Comparison of ENCODE assay signal across 21 cellular contexts in the genomic region with DNA sequence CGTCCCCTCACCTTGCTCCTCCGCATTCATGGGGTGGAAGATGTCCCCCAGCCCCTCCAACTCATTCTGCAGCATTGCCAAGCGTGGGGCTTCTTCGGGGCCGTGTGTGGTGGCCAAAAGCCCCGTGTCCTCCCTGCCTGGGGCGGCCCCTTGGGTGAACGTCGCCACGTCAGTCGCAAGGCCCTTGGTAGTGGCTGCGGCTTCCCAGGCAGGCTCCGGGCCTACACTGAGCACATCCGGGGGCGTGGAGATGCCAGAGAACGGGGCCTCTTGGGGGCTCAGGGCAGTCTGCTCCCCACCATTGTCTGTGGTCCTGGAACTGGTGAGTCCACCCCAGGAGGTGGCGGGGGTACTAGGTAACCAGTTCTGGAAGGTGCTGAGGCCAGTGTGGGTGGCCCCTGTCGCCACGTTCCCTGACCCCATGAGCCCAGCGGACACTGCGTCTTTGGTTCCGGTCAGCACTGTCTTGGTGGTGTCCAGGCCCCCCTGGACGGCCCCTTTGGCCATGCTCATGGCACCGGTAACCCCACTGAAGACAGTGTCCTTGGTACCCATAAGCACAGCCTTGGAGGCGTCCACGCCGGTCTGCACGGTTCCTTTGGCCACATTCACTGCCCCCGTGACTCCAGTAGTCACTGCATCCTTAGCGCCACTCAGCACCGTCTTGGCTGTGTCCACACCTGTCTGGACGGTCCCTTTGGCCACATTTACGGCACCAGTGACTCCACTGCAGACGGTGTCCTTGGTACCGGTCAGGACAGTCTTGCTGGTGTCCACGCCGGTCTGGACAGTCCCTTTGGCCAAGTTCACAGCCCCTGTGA. TPM values are rescaled to one million over a fixed set of nuclear protein-coding genes. Genes with fewer than 3 reads are reported as not detected.
"Had no signal": no experiment of that assay in that cellular context is flagged by ENCODE, and none has a peak within 500 bp of the region (broad histone marks: within the 10 kb centered on the region; RNA-seq: fewer than 3 reads in every experiment).

No MANE protein-coding gene starts in this region.

- H3K4me1 ChIP-seq: esophagus squamous epithelium, lower lobe of right lung, neural progenitor cell had no signal

- H2AFZ ChIP-seq: neural progenitor cell had no signal

- H3K4me2 ChIP-seq: neural progenitor cell had no signal

- DNase-seq: activated B cell treated with CpG ODN at 0.5 μM for 24 hours; activated CD4-positive, alpha-beta T cell treated with anti-CD3 and anti-CD28 coated beads for 48 hours; activated CD8-positive, alpha-beta memory T cell treated with anti-CD3 and anti-CD28 coated beads, Interleukin-2, amount 50 U/mL, for 4 hours; activated CD8-positive, alpha-beta T cell treated with anti-CD3 and anti-CD28 coated beads for 36 hours; activated effector memory CD4-positive, alpha-beta T cell treated with anti-CD3 and anti-CD28 coated beads, Interleukin-2, amount 50 U/mL, for 16 hours; activated T-cell treated with anti-CD3 and anti-CD28 coated beads, Interleukin-2, amount 50 U/mL, for 48 hours; amygdala; esophagus squamous epithelium; glutamatergic neuron; kidney glomerular epithelial cell; lower lobe of right lung; SW 1271 had no signal

- H3K27ac ChIP-seq: coronary artery, esophagus squamous epithelium, lower lobe of right lung, neural progenitor cell, ovary had no signal

- H3K4me3 Mint-ChIP-seq: activated B cell treated with CpG ODN at 0.5 μM for 24 hours; activated CD8-positive, alpha-beta T cell treated with anti-CD3 and anti-CD28 coated beads for 36 hours; activated naive CD8-positive, alpha-beta T cell; brain; central memory CD8-positive, alpha-beta T cell; neural progenitor cell had no signal

- H3K9ac ChIP-seq: neural progenitor cell had no signal

- H3K9me3 Mint-ChIP-seq: activated B cell treated with CpG ODN at 0.5 μM for 24 hours; activated CD8-positive, alpha-beta T cell treated with anti-CD3 and anti-CD28 coated beads for 36 hours; brain; central memory CD8-positive, alpha-beta T cell; neural progenitor cell had no signal

- H3K4me1 Mint-ChIP-seq: activated B cell treated with CpG ODN at 0.5 μM for 24 hours, brain, neural progenitor cell had no signal

- H3K9me3 ChIP-seq: esophagus squamous epithelium, lower lobe of right lung, ovary had no signal

- H3K27ac Mint-ChIP-seq: activated B cell treated with CpG ODN at 0.5 μM for 24 hours; activated CD8-positive, alpha-beta T cell treated with anti-CD3 and anti-CD28 coated beads for 36 hours; activated naive CD8-positive, alpha-beta T cell; brain; neural progenitor cell had no signal

- ATAC-seq: activated CD8-positive, alpha-beta T cell treated with anti-CD3 and anti-CD28 coated beads for 36 hours had no signal

- H3K27me3 Mint-ChIP-seq: activated CD8-positive, alpha-beta T cell treated with anti-CD3 and anti-CD28 coated beads for 36 hours; activated naive CD8-positive, alpha-beta T cell; brain; central memory CD8-positive, alpha-beta T cell had no signal

- H3K4me3 ChIP-seq: coronary artery, esophagus squamous epithelium, lower lobe of right lung, neural progenitor cell, ovary, skin epidermis had no signal

- H3K36me3 ChIP-seq: lower lobe of right lung, neural progenitor cell, ovary had no signal

- H3K27me3 ChIP-seq: esophagus squamous epithelium, ovary had no signal

RNA-seq across cellular contexts. Expression of gene PLIN4, which starts 7.6 kb away (rescaled TPM):
- total RNA-seq: activated B cell treated with CpG ODN at 0.5 μM for 24 hours; T-helper 2 cell treated with Interferon-gamma antibody and Interleukin-4, amounts not matched to agents 100 ng/mL and 5 ng/mL, for 36 hours had no signal

RNA-seq across cellular contexts. Expression of gene PLIN5, which starts 24.4 kb away (rescaled TPM):
- total RNA-seq: fibroblast of villous mesenchyme; T-helper 2 cell treated with Interferon-gamma antibody and Interleukin-4, amounts not matched to agents 100 ng/mL and 5 ng/mL, for 36 hours had no signal

RNA-seq across cellular contexts. Expression of gene LRG1, which starts 29.2 kb away (rescaled TPM):
- total RNA-seq: fibroblast of villous mesenchyme had no signal

RNA-seq across cellular contexts. Expression of gene SEMA6B, which starts 48.8 kb away (rescaled TPM):
- total RNA-seq: activated CD8-positive, alpha-beta T cell treated with anti-CD3 and anti-CD28 coated beads for 36 hours; T-helper 2 cell treated with Interferon-gamma antibody and Interleukin-4, amounts not matched to agents 100 ng/mL and 5 ng/mL, for 36 hours had no signal
